In the genomic region with DNA sequence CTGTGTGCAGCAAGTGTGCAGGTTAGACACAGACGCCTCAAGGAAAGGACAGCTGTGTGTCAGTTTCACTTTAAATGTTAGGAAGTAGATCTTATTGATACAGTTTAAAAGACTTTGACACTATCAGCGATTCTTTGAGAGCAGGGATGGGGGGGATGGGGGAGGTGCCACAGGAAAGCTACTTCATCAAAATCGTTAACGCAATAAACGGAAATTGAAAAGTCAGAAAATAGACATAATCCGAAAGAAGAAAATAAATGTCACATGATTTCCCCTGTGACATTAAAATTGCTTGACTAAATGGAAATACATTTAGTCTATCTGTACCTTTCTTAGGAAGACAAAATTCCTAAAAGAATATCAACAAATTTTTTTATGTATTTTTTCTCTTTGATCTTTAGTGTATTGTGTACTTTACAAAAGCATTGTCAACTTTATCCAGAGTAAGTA, we compare ENCODE assay signal across 8 cellular contexts. TPM values are rescaled to one million over a fixed set of nuclear protein-coding genes. Genes with fewer than 3 reads are reported as not detected.
DNase-seq lines count a peak whose midpoint lies in the region; ATAC-seq and TF ChIP-seq lines count a peak whose summit lies in the region.

No MANE protein-coding gene starts in this region.

- H3K36me3 ChIP-seq in PC-9 (ENCODE audit: low read depth) = no peaks in the 10 kb centered on the region
- no peaks in the 10 kb centered on the region for H3K36me3 ChIP-seq in neural progenitor cell

- H4K20me1 ChIP-seq in PC-9 (ENCODE audit: insufficient read depth) (no peaks in the 10 kb centered on the region), neural progenitor cell (ENCODE audit: low read depth) (no peaks in the 10 kb centered on the region)

- H3K36me3 Mint-ChIP-seq in CD14-positive monocyte = peaks cover 10 to 17% of the 10 kb centered on the region in 2 donors
- H3K36me3 Mint-ChIP-seq in neural progenitor cell = peaks cover 6% of the 10 kb centered on the region

- no peak for DNase-seq in CD14-positive monocyte (ENCODE audit: low spot score)
- no peak for DNase-seq in PC-9
- DNase-seq in effector CD8-positive, alpha-beta T cell (lab: John Stamatoyannopoulos, UW) = peak; percentile 14
- DNase-seq in neural progenitor cell (ENCODE audit: low spot score) = no peak
- no peak for DNase-seq in AG08395 (ENCODE audit: low spot score)
- DNase-seq in HuH-7 (ENCODE audit: low spot score) = no peak
- DNase-seq in NOMO-1 treated with DMSO at 0.1 percent for 48 hours (lab: John Stamatoyannopoulos, UW; ENCODE audit: unreplicated experiment) = no peak

- H3K4me1 Mint-ChIP-seq in CD14-positive monocyte = peaks cover 20% of the 10 kb centered on the region
- H3K4me1 Mint-ChIP-seq in neural progenitor cell = peaks cover 13% of the 10 kb centered on the region

- peak overlapping the region; percentile 85 for H3K27ac ChIP-seq in PC-9
- H3K27ac ChIP-seq in neural progenitor cell = no peak overlapping the region

- H3K4me3 Mint-ChIP-seq in CD14-positive monocyte (peak overlapping the region; percentile 95 to 97), neural progenitor cell (peak overlapping the region; percentile 90)

- H3K9me3 ChIP-seq in PC-9 (ENCODE audit: insufficient read depth, low read depth) = no peaks in the 10 kb centered on the region
- H3K9me3 ChIP-seq in neural progenitor cell (ENCODE audit: low read depth) = no peaks in the 10 kb centered on the region

- H3K9me3 Mint-ChIP-seq in CD14-positive monocyte = peaks cover 0 to 2% (median 0%) of the 10 kb centered on the region in 7 donors
- H3K9me3 Mint-ChIP-seq in neural progenitor cell = no peaks in the 10 kb centered on the region

- no peaks in the 10 kb centered on the region for H3K9me2 ChIP-seq in PC-9 (ENCODE audit: insufficient read depth)

- no peaks in the 10 kb centered on the region for H3F3A ChIP-seq in PC-9 (ENCODE audit: insufficient read depth, low read depth)
- peaks cover 10% of the 10 kb centered on the region for H3F3A ChIP-seq in neural progenitor cell (ENCODE audit: low read depth)

- H3K9ac ChIP-seq in neural progenitor cell = no peak overlapping the region

- peak overlapping the region; percentile 86 for H2AFZ ChIP-seq in PC-9
- peak overlapping the region; percentile 98 for H2AFZ ChIP-seq in neural progenitor cell (replicated peaks)

- intact Hi-C loops in CD14-positive monocyte (cut with micrococcal nuclease) = no loop called here
- intact Hi-C loops in PC-9 (cut with micrococcal nuclease; ENCODE audit: unreplicated experiment) = loop anchor here (1.0 to 5.0 kb wide), 4 partner anchors 52 to 272 kb away; partner anchors contain the start of gene BMS1

- H3K79me2 ChIP-seq in PC-9 (ENCODE audit: low read depth) (peaks cover 14% of the 10 kb centered on the region; the same call in 1 of the 2 replicates), neural progenitor cell (ENCODE audit: low read depth) (peaks cover 41% of the 10 kb centered on the region)

- no peak for ATAC-seq in GM19467 (IDR thresholded peaks at IDR 0.05; ENCODE audit: unreplicated experiment)

- H3K27me3 Mint-ChIP-seq in CD14-positive monocyte (ENCODE audit: low read depth in 3 of 3) (peaks cover 0 to 3% (median 1%) of the 10 kb centered on the region in 3 donors), neural progenitor cell (ENCODE audit: insufficient read depth, low read depth) (peaks cover 10% of the 10 kb centered on the region)

- no TSS peak for BruUV-seq in PC-9 (replicated peaks; lab: Mats Ljungman, UMichigan)

- no peak for TF ChIP-seq CTCF in CD14-positive monocyte (IDR thresholded peaks at IDR 0.05)
- TF ChIP-seq CTCF in PC-9 (conservative IDR thresholded peaks at IDR 0.05) = no peak
- TF ChIP-seq CTCF in neural progenitor cell (IDR thresholded peaks at IDR 0.05) = no peak

- POLR2A ChIA-PET in PC-9 (lab: Charles Lee; ENCODE audit: unreplicated experiment) = no interaction called here

- H3K4me2 ChIP-seq in PC-9 (peak overlapping the region; percentile 82), neural progenitor cell (peak overlapping the region; percentile 89)

- H3K27ac Mint-ChIP-seq in CD14-positive monocyte (peak overlapping the region; percentile 69 to 94 (median 91)), neural progenitor cell (peak overlapping the region; percentile 74)

- H3K4me1 ChIP-seq in PC-9 (replicated peaks; ENCODE audit: insufficient read depth) (peaks cover 28% of the 10 kb centered on the region), neural progenitor cell (peaks cover 13% of the 10 kb centered on the region)

- CTCF ChIA-PET in PC-9 (lab: Charles Lee) = no interaction called here

- peak overlapping the region; percentile 68 for H3K4me3 ChIP-seq in PC-9
- peak overlapping the region; percentile 89 for H3K4me3 ChIP-seq in neural progenitor cell

- no peaks in the 10 kb centered on the region for H3K27me3 ChIP-seq in PC-9 (ENCODE audit: insufficient read depth, low read depth)
- H3K27me3 ChIP-seq in neural progenitor cell = no peaks in the 10 kb centered on the region

RNA-seq across cellular contexts. Expression of gene ZNF33B, which starts 0.5 kb away (rescaled TPM):
- polyA plus RNA-seq in CD14-positive monocyte = 1 to 10 TPM; 3.2 to 3.8 TPM
- 26.5 and 28.4 TPM in 2 replicates for total RNA-seq in PC-9 (2021)
- 34.5 and 55.8 TPM in 2 replicates for total RNA-seq in neural progenitor cell (ENCODE audit: low replicate concordance)
